Comparison of ENCODE assay signal across 8 cellular contexts in genomic region chr2:151261977-151262291, GRCh38. TPM values are rescaled to one million over a fixed set of nuclear protein-coding genes. Genes with fewer than 3 reads are reported as not detected.
DNase-seq lines count a peak whose midpoint lies in the region; ATAC-seq and TF ChIP-seq lines count a peak whose summit lies in the region.

No MANE protein-coding gene starts in this region.

- no peaks in the 10 kb centered on the region for H3K4me1 ChIP-seq in testis

- no peak for TF ChIP-seq POLR2A in testis (IDR thresholded peaks at IDR 0.05)

- H3K27ac Mint-ChIP-seq in T-helper 2 cell treated with Interferon-gamma antibody and Interleukin-4, amounts not matched to agents 5 μg/mL and 100 μg/mL, for 36 hours, result peak overlapping the region; percentile 99
- H3K27ac Mint-ChIP-seq in activated naive CD8-positive, alpha-beta T cell treated with anti-CD3 and anti-CD28 coated beads, Interleukin-2, amount 50 U/mL, for 24 hours, result peak overlapping the region; percentile 95

- no peaks in the 10 kb centered on the region for H3K27me3 Mint-ChIP-seq in T-helper 2 cell treated with Interferon-gamma antibody and Interleukin-4, amounts not matched to agents 5 μg/mL and 100 μg/mL, for 36 hours (ENCODE audit: low read depth)
- H3K27me3 Mint-ChIP-seq in activated naive CD8-positive, alpha-beta T cell treated with anti-CD3 and anti-CD28 coated beads, Interleukin-2, amount 50 U/mL, for 24 hours, result no peaks in the 10 kb centered on the region

- H3K4me1 Mint-ChIP-seq in T-helper 2 cell treated with Interferon-gamma antibody and Interleukin-4, amounts not matched to agents 5 μg/mL and 100 μg/mL, for 36 hours (ENCODE audit: low read depth), result peaks cover 28% of the 10 kb centered on the region
- peaks cover 19% of the 10 kb centered on the region for H3K4me1 Mint-ChIP-seq in activated naive CD8-positive, alpha-beta T cell treated with anti-CD3 and anti-CD28 coated beads, Interleukin-2, amount 50 U/mL, for 24 hours

- ATAC-seq in activated naive CD8-positive, alpha-beta T cell treated with anti-CD3 and anti-CD28 coated beads, Interleukin-2, amount 50 U/mL, for 24 hours, result no peak

- H3K4me3 Mint-ChIP-seq in T-helper 2 cell treated with Interferon-gamma antibody and Interleukin-4, amounts not matched to agents 5 μg/mL and 100 μg/mL, for 36 hours, result peak overlapping the region; percentile 94
- H3K4me3 Mint-ChIP-seq in activated naive CD8-positive, alpha-beta T cell treated with anti-CD3 and anti-CD28 coated beads, Interleukin-2, amount 50 U/mL, for 24 hours, result peak overlapping the region; percentile 82

- no peaks in the 10 kb centered on the region for H3K36me3 ChIP-seq in testis (ENCODE audit: low read depth, missing control alignments)

- H3K36me3 Mint-ChIP-seq in T-helper 2 cell treated with Interferon-gamma antibody and Interleukin-4, amounts not matched to agents 5 μg/mL and 100 μg/mL, for 36 hours (ENCODE audit: low read depth), result peaks cover 5% of the 10 kb centered on the region
- no peaks in the 10 kb centered on the region for H3K36me3 Mint-ChIP-seq in activated naive CD8-positive, alpha-beta T cell treated with anti-CD3 and anti-CD28 coated beads, Interleukin-2, amount 50 U/mL, for 24 hours (ENCODE audit: low read depth)

- 1 to 2% methylated on average over 9 of the region's 9 CpGs for WGBS in testis, 2 donors

- H3K9me3 Mint-ChIP-seq in T-helper 2 cell treated with Interferon-gamma antibody and Interleukin-4, amounts not matched to agents 5 μg/mL and 100 μg/mL, for 36 hours, result no peaks in the 10 kb centered on the region
- H3K9me3 Mint-ChIP-seq in activated naive CD8-positive, alpha-beta T cell treated with anti-CD3 and anti-CD28 coated beads, Interleukin-2, amount 50 U/mL, for 24 hours, result no peaks in the 10 kb centered on the region

- no peak for TF ChIP-seq CTCF in testis (IDR thresholded peaks at IDR 0.05)

- H3K27ac ChIP-seq in layer of hippocampus (ENCODE audit: low read depth, low read length) (peak overlapping the region; percentile 91), testis (peak overlapping the region; percentile 94 to 96)

- no peaks in the 10 kb centered on the region for H3K27me3 ChIP-seq in layer of hippocampus (ENCODE audit: control insufficient read depth, insufficient read depth, low read length)
- H3K27me3 ChIP-seq in testis, result no peaks in the 10 kb centered on the region

- H3K9me3 ChIP-seq in testis, result no peaks in the 10 kb centered on the region

- no peak for DNase-seq in T-helper 2 cell treated with Interferon-gamma antibody and Interleukin-4, amounts not matched to agents 5 μg/mL and 100 μg/mL, for 36 hours (ENCODE audit: low spot score)
- DNase-seq in T-helper 2 cell (no peak), testis (no peak), NCI-H2029 (lab: John Stamatoyannopoulos, UW) (no peak), DMS153 (lab: John Stamatoyannopoulos, UW) (no peak)
- DNase-seq in activated naive CD8-positive, alpha-beta T cell treated with anti-CD3 and anti-CD28 coated beads, Interleukin-2, amount 50 U/mL, for 24 hours, result no peak
- no peak for DNase-seq in stimulated activated naive CD4-positive, alpha-beta T cell (lab: John Stamatoyannopoulos, UW)

- peak overlapping the region; percentile 83 to 96 for H3K4me3 ChIP-seq in testis

- intact Hi-C loops in testis (cut with DNase I; ENCODE audit: low total_unique reads), result no loop called here

RNA-seq across cellular contexts. Expression of gene RBM43, which starts 0.3 kb away (rescaled TPM):
- 1 to 10 TPM; 7.1 to 8.6 TPM for total RNA-seq in testis
- 6.9 TPM for polyA plus RNA-seq in testis (ENCODE audit: insufficient read depth, low read depth, low replicate concordance)

RNA-seq across cellular contexts. Expression of gene NMI, which starts 27.5 kb away (rescaled TPM):
- total RNA-seq in testis, result 10 to 100 TPM in 1 of 2 donors, 1 to 10 TPM in 1; 6.4 to 11.2 TPM
- polyA plus RNA-seq in testis (ENCODE audit: insufficient read depth, low read depth, low replicate concordance), result 8.9 TPM
